ENCODE assay signal across 8 cellular contexts in the genomic region with DNA sequence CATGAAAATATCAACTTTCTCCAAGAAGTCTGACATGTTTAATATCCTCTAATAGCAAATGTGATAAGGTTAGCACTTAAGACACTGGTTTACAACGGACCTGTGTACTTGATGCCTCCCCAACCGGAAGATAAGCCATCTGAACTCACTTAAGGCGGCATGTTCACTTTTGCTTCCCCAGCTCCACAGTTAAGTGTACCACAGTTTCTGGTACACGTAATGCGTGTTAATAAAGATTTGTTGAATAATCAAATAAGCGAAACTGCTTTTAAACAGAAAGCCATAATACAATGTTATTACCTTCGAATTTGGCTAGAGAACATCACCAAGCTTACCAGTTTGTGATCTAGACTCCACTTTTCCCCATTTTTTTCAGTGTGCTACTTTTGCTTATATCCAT. TPM values are rescaled to one million over a fixed set of nuclear protein-coding genes. Genes with fewer than 3 reads are reported as not detected.
DNase-seq lines count a peak whose midpoint lies in the region; ATAC-seq and TF ChIP-seq lines count a peak whose summit lies in the region.

No MANE protein-coding gene starts in this region.

- H3K4me1 ChIP-seq in heart right ventricle, result peaks cover 4 to 37% (median 28%) of the 10 kb centered on the region in 9 donors
- H3K4me1 ChIP-seq in upper lobe of right lung, result peaks cover 15% of the 10 kb centered on the region

- H3K27ac ChIP-seq in heart right ventricle (peak overlapping the region in 3 of 10 donors; percentile 99 to 100 (median 100)), upper lobe of right lung (peak overlapping the region; percentile 96)

- ATAC-seq in heart right ventricle, result no peak
- no peak for ATAC-seq in activated CD8-positive, alpha-beta T cell treated with anti-CD3 and anti-CD28 coated beads, Interleukin-2, amount 10 ng/mL, durations not matched to agents 7 days and 5 days
- no peak for ATAC-seq in upper lobe of right lung
- no peak for ATAC-seq in GM21717 (IDR thresholded peaks at IDR 0.05; ENCODE audit: unreplicated experiment)

- no peaks in the 10 kb centered on the region for H3K27me3 Mint-ChIP-seq in activated CD8-positive, alpha-beta T cell treated with anti-CD3 and anti-CD28 coated beads, Interleukin-2, amount 10 ng/mL, durations not matched to agents 7 days and 5 days (ENCODE audit: low read depth)

- peaks cover 31% of the 10 kb centered on the region for H3K4me1 Mint-ChIP-seq in activated CD8-positive, alpha-beta T cell treated with anti-CD3 and anti-CD28 coated beads, Interleukin-2, amount 10 ng/mL, durations not matched to agents 7 days and 5 days (ENCODE audit: low read depth)

- H3K36me3 Mint-ChIP-seq in activated CD8-positive, alpha-beta T cell treated with anti-CD3 and anti-CD28 coated beads, Interleukin-2, amount 10 ng/mL, durations not matched to agents 7 days and 5 days (ENCODE audit: low read depth), result peaks cover 11% of the 10 kb centered on the region

- TF ChIP-seq CTCF in heart right ventricle (IDR thresholded peaks at IDR 0.05) (no peak), upper lobe of right lung (IDR thresholded peaks at IDR 0.05) (no peak)

- no peaks in the 10 kb centered on the region for H3K36me3 ChIP-seq in heart right ventricle
- H3K36me3 ChIP-seq in upper lobe of right lung, result no peaks in the 10 kb centered on the region

- WGBS in heart right ventricle, 2 donors, result 62% methylated on average over 7 of the region's 7 CpGs

- intact Hi-C loops in heart right ventricle (cut with DNase I) (no loop called here), cardiac septum (cut with DNase I) (no loop called here), upper lobe of right lung (cut with DNase I) (no loop called here)

- POLR2A ChIA-PET in activated CD8-positive, alpha-beta T cell treated with anti-CD3 and anti-CD28 coated beads, Interleukin-2, amount 10 ng/mL, durations not matched to agents 7 days and 5 days (lab: Charles Lee), result interaction anchor here (0.6 to 1.6 kb wide), 2 partner anchors 14 to 522 kb away, joined by 3 to 8 read pairs; a partner anchor contains a TSS

- H3K4me3 Mint-ChIP-seq in activated CD8-positive, alpha-beta T cell treated with anti-CD3 and anti-CD28 coated beads, Interleukin-2, amount 10 ng/mL, durations not matched to agents 7 days and 5 days, result peak overlapping the region; percentile 97

- DNase-seq in heart right ventricle (no peak), cardiac septum (ENCODE audit: low spot score) (no peak), kidney tubule cell (ENCODE audit: low spot score) (peak; percentile 17), upper lobe of right lung (no peak), HPDE6-E6E7 (ENCODE audit: extremely low spot score) (no peak), hepatic stellate cell (ENCODE audit: low spot score) (no peak)
- peak; percentile 38 for DNase-seq in activated CD8-positive, alpha-beta T cell treated with anti-CD3 and anti-CD28 coated beads, Interleukin-2, amount 10 ng/mL, durations not matched to agents 7 days and 5 days

- CTCF ChIA-PET in activated CD8-positive, alpha-beta T cell treated with anti-CD3 and anti-CD28 coated beads, Interleukin-2, amount 10 ng/mL, durations not matched to agents 7 days and 5 days (lab: Charles Lee), result interaction anchor here (1.2 to 1.5 kb wide), 2 partner anchors 78 to 522 kb away, joined by 3 to 5 read pairs; a partner anchor contains a TSS

- H3K4me3 ChIP-seq in heart right ventricle, result peak overlapping the region in 9 of 10 donors; percentile 84 to 100 (median 97)
- H3K4me3 ChIP-seq in upper lobe of right lung, result peak overlapping the region; percentile 99

- H3K27me3 ChIP-seq in heart right ventricle (no peaks in the 10 kb centered on the region), upper lobe of right lung (no peaks in the 10 kb centered on the region)

- H3K9me3 ChIP-seq in heart right ventricle (no peaks in the 10 kb centered on the region), upper lobe of right lung (no peaks in the 10 kb centered on the region)

- H3K27ac Mint-ChIP-seq in activated CD8-positive, alpha-beta T cell treated with anti-CD3 and anti-CD28 coated beads, Interleukin-2, amount 10 ng/mL, durations not matched to agents 7 days and 5 days, result peak overlapping the region; percentile 98

- no peaks in the 10 kb centered on the region for H3K9me3 Mint-ChIP-seq in activated CD8-positive, alpha-beta T cell treated with anti-CD3 and anti-CD28 coated beads, Interleukin-2, amount 10 ng/mL, durations not matched to agents 7 days and 5 days (ENCODE audit: insufficient read depth)

RNA-seq across cellular contexts. Expression of a gene that starts 1.4 kb away (rescaled TPM):
- total RNA-seq in heart right ventricle, result 10 to 100 TPM in 8 of 10 donors, 1 to 10 TPM in 2; 7.4 to 14.0 (median 10.8) TPM
- polyA plus RNA-seq in heart right ventricle, result 10 to 100 TPM in 1 of 2 donors, 1 to 10 TPM in 1; 2.8 to 16.2 TPM
- total RNA-seq in cardiac septum, result 12.7 TPM
- total RNA-seq in activated CD8-positive, alpha-beta T cell treated with anti-CD3 and anti-CD28 coated beads, Interleukin-2, amount 10 ng/mL, durations not matched to agents 7 days and 5 days, result 10 to 100 TPM; 40.2 to 42.2 TPM
- 34.3 TPM for total RNA-seq in upper lobe of right lung

RNA-seq across cellular contexts. Expression of a gene that starts 36.5 kb away (rescaled TPM):
- total RNA-seq in heart right ventricle (under 1 TPM in 5 of 10 donors, not detected in 5; 0.07 to 0.95 (median 0.26) TPM), cardiac septum (0.05 TPM), upper lobe of right lung (1.1 TPM)
- polyA plus RNA-seq in heart right ventricle, result under 1 TPM; 0.12 to 0.15 TPM
- total RNA-seq in activated CD8-positive, alpha-beta T cell treated with anti-CD3 and anti-CD28 coated beads, Interleukin-2, amount 10 ng/mL, durations not matched to agents 7 days and 5 days, result not detected

Comparison
In these comparisons a context has a peak if more than half of its experiments do, and no peak if none do; other contexts are left out.
1. DNase-seq: peak in activated CD8-positive, alpha-beta T cell treated with anti-CD3 and anti-CD28 coated beads, Interleukin-2, amount 10 ng/mL, durations not matched to agents 7 days and 5 days (single experiment) and kidney tubule cell (single experiment); none in heart right ventricle (0 of 2), cardiac septum (single experiment), upper lobe of right lung (single experiment), HPDE6-E6E7 (single experiment) and hepatic stellate cell (single experiment).